Comparison of ENCODE assay signal across 1 cellular context in the genomic region with DNA sequence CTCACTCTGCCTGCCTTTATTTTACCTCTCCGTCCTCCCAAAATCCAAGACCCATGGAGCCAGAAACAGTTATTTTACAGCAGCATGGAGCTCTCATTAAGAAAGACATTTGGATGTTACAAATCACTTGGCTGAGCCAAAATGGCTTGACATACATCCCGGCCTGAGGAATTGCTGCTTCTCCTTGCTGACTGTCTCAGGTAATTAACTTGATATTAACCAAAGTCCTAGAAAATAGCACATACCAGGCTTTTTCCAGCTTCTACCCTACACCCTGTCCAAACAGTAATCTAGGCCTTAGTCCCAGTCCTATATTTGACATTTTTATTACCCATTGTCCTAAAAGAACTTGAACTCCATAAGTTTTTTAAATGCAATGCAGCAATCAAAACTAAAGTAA.
TF ChIP-seq lines count a peak whose summit lies in the region.

No MANE protein-coding gene starts in this region.

TF ChIP-seq in SK-N-SH treated with all-trans-retinoic acid at 6 μM for 48 hours, 23 proteins besides CTCF, POLR2A, EP300 and RAD21 (continued from another document):
- TF ChIP-seq, protein P1, sequence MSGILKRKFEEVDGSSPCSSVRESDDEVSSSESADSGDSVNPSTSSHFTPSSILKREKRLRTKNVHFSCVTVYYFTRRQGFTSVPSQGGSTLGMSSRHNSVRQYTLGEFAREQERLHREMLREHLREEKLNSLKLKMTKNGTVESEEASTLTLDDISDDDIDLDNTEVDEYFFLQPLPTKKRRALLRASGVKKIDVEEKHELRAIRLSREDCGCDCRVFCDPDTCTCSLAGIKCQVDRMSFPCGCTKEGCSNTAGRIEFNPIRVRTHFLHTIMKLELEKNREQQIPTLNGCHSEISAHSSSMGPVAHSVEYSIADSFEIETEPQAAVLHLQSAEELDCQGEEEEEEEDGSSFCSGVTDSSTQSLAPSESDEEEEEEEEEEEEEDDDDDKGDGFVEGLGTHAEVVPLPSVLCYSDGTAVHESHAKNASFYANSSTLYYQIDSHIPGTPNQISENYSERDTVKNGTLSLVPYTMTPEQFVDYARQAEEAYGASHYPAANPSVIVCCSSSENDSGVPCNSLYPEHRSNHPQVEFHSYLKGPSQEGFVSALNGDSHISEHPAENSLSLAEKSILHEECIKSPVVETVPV (CRISPR knock-in tag; IDR thresholded peaks at IDR 0.05) = no peak
- TF ChIP-seq, protein P2, sequence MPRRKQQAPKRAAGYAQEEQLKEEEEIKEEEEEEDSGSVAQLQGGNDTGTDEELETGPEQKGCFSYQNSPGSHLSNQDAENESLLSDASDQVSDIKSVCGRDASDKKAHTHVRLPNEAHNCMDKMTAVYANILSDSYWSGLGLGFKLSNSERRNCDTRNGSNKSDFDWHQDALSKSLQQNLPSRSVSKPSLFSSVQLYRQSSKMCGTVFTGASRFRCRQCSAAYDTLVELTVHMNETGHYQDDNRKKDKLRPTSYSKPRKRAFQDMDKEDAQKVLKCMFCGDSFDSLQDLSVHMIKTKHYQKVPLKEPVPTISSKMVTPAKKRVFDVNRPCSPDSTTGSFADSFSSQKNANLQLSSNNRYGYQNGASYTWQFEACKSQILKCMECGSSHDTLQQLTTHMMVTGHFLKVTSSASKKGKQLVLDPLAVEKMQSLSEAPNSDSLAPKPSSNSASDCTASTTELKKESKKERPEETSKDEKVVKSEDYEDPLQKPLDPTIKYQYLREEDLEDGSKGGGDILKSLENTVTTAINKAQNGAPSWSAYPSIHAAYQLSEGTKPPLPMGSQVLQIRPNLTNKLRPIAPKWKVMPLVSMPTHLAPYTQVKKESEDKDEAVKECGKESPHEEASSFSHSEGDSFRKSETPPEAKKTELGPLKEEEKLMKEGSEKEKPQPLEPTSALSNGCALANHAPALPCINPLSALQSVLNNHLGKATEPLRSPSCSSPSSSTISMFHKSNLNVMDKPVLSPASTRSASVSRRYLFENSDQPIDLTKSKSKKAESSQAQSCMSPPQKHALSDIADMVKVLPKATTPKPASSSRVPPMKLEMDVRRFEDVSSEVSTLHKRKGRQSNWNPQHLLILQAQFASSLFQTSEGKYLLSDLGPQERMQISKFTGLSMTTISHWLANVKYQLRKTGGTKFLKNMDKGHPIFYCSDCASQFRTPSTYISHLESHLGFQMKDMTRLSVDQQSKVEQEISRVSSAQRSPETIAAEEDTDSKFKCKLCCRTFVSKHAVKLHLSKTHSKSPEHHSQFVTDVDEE (CRISPR knock-in tag; IDR thresholded peaks at IDR 0.05) = no peak
- TF ChIP-seq RARB (CRISPR knock-in tag; IDR thresholded peaks at IDR 0.05) (no peak), PPARA (CRISPR knock-in tag; IDR thresholded peaks at IDR 0.05; ENCODE audit: borderline replicate concordance) (no peak)
TF ChIP-seq in SK-N-SH treated with all-trans-retinoic acid at 6 μM for 48 hours: peak in this region for 5.
